ENCODE assay signal across 13 cellular contexts in genomic region chr2:96838345-96839287, GRCh38. TPM values are rescaled to one million over a fixed set of nuclear protein-coding genes. Genes with fewer than 3 reads are reported as not detected.
DNase-seq lines count a peak whose midpoint lies in the region; ATAC-seq and TF ChIP-seq lines count a peak whose summit lies in the region.
"Had no signal": no experiment of that assay in that cellular context is flagged by ENCODE, and none has a peak within 500 bp of the region (broad histone marks: within the 10 kb centered on the region; RNA-seq: fewer than 3 reads in every experiment).

No MANE protein-coding gene starts in this region.

- H3K9ac ChIP-seq in KMS-11: no peak overlapping the region; the same call in 1 of the 2 replicates

- no peak overlapping the region for H3K4me3 ChIP-seq in KMS-11 (IDR thresholded peaks at IDR 0.05; ENCODE audit: insufficient read depth, low read depth, low read length)
- H3K4me3 ChIP-seq in effector memory CD4-positive, alpha-beta T cell (ENCODE audit: insufficient read depth, low read depth, low read length, poor library complexity, severe bottlenecking): peak overlapping the region; percentile 38
- H3K4me3 ChIP-seq: A549 had no signal

- no peaks in the 10 kb centered on the region for H3K9me3 ChIP-seq in effector memory CD4-positive, alpha-beta T cell (ENCODE audit: control insufficient read depth, low read length)
- H3K9me3 ChIP-seq: A549, Peyer's patch had no signal

- TF ChIP-seq CTCF in KMS-11 (conservative IDR thresholded peaks at IDR 0.05; ENCODE audit: low read depth, low read length): no peak

- intact Hi-C loops in activated CD4-positive, alpha-beta T cell treated with anti-CD3 and anti-CD28 coated beads, Interleukin-2, amount 10 ng/mL, durations not matched to agents 24 days and 14 days (cut with micrococcal nuclease): no loop called here

- no peaks in the 10 kb centered on the region for H3K9me3 Mint-ChIP-seq in activated CD4-positive, alpha-beta T cell treated with anti-CD3 and anti-CD28 coated beads, Interleukin-2, amount 10 ng/mL, durations not matched to agents 24 days and 14 days
- no peaks in the 10 kb centered on the region for H3K9me3 Mint-ChIP-seq in stimulated activated effector memory CD8-positive, alpha-beta T cell treated with anti-CD3 and anti-CD28 coated beads, Interleukin-12 subunit alpha, Interleukin-12 subunit beta, amount 100 ng/mL, for 72 hours
- H3K9me3 Mint-ChIP-seq: activated naive CD4-positive, alpha-beta T cell treated with anti-CD3 and anti-CD28 coated beads, Interleukin-2, amount 50 U/mL, for 72 hours; endodermal cell had no signal

- DNase-seq in activated CD4-positive, alpha-beta T cell treated with anti-CD3 and anti-CD28 coated beads, Interleukin-2, amount 10 ng/mL, durations not matched to agents 24 days and 14 days: no peak
- DNase-seq in activated CD4-positive, alpha-beta T cell treated with anti-CD3 and anti-CD28 coated beads, Interleukin-2, amount 50 U/mL, for 1 hour: no peak
- no peak for DNase-seq in effector memory CD4-positive, alpha-beta T cell
- DNase-seq in stimulated activated effector memory CD8-positive, alpha-beta T cell treated with anti-CD3 and anti-CD28 coated beads, Interleukin-12 subunit alpha, Interleukin-12 subunit beta, amount 100 ng/mL, for 72 hours (ENCODE audit: low spot score in 2 of 2): no peak
- DNase-seq in OCI-M2 (lab: John Stamatoyannopoulos, UW; ENCODE audit: unreplicated experiment) (no peak), NCI-H1092 (lab: John Stamatoyannopoulos, UW) (no peak)
- DNase-seq: NCI-H2029 had no signal

- no peaks in the 10 kb centered on the region for H3K27me3 ChIP-seq in KMS-11 (ENCODE audit: insufficient read depth, low read depth)
- no peaks in the 10 kb centered on the region for H3K27me3 ChIP-seq in effector memory CD4-positive, alpha-beta T cell (replicated peaks; ENCODE audit: control insufficient read depth, insufficient read depth, low read length, poor library complexity, severe bottlenecking)
- H3K27me3 ChIP-seq: Peyer's patch had no signal

- H3K4me3 Mint-ChIP-seq in activated CD4-positive, alpha-beta T cell treated with anti-CD3 and anti-CD28 coated beads, Interleukin-2, amount 10 ng/mL, durations not matched to agents 24 days and 14 days: peak overlapping the region; percentile 62
- peak overlapping the region; percentile 53 for H3K4me3 Mint-ChIP-seq in stimulated activated effector memory CD8-positive, alpha-beta T cell treated with anti-CD3 and anti-CD28 coated beads, Interleukin-12 subunit alpha, Interleukin-12 subunit beta, amount 100 ng/mL, for 72 hours
- H3K4me3 Mint-ChIP-seq: endodermal cell had no signal

- H3K27me3 Mint-ChIP-seq in activated CD4-positive, alpha-beta T cell treated with anti-CD3 and anti-CD28 coated beads, Interleukin-2, amount 10 ng/mL, durations not matched to agents 24 days and 14 days: no peaks in the 10 kb centered on the region

- no peaks in the 10 kb centered on the region for H3K79me2 ChIP-seq in KMS-11 (ENCODE audit: insufficient read depth, low read depth)

- H2AFZ ChIP-seq in KMS-11 (ENCODE audit: low read depth): no peak overlapping the region

- peak; percentile 1 for ATAC-seq in stimulated activated effector memory CD8-positive, alpha-beta T cell treated with anti-CD3 and anti-CD28 coated beads, Interleukin-12 subunit alpha, Interleukin-12 subunit beta, amount 100 ng/mL, for 72 hours
- no peak for ATAC-seq in HG02973 (IDR thresholded peaks at IDR 0.05; ENCODE audit: unreplicated experiment)

- H3K27ac Mint-ChIP-seq in activated CD4-positive, alpha-beta T cell treated with anti-CD3 and anti-CD28 coated beads, Interleukin-2, amount 10 ng/mL, durations not matched to agents 24 days and 14 days: peak overlapping the region; percentile 72
- H3K27ac Mint-ChIP-seq in stimulated activated effector memory CD8-positive, alpha-beta T cell treated with anti-CD3 and anti-CD28 coated beads, Interleukin-12 subunit alpha, Interleukin-12 subunit beta, amount 100 ng/mL, for 72 hours: peak overlapping the region; percentile 79
- H3K27ac Mint-ChIP-seq: activated naive CD4-positive, alpha-beta T cell treated with anti-CD3 and anti-CD28 coated beads, Interleukin-2, amount 50 U/mL, for 72 hours; endodermal cell had no signal

- peak overlapping the region; percentile 37; the same call in 1 of the 2 replicates for H3K4me2 ChIP-seq in KMS-11
- H3K4me2 ChIP-seq: A549 had no signal

- H3K36me3 Mint-ChIP-seq in activated CD4-positive, alpha-beta T cell treated with anti-CD3 and anti-CD28 coated beads, Interleukin-2, amount 10 ng/mL, durations not matched to agents 24 days and 14 days (ENCODE audit: low read depth): peaks cover 35% of the 10 kb centered on the region
- peaks cover 49% of the 10 kb centered on the region for H3K36me3 Mint-ChIP-seq in stimulated activated effector memory CD8-positive, alpha-beta T cell treated with anti-CD3 and anti-CD28 coated beads, Interleukin-12 subunit alpha, Interleukin-12 subunit beta, amount 100 ng/mL, for 72 hours

- H3K27ac ChIP-seq in KMS-11: peak overlapping the region; percentile 55
- H3K27ac ChIP-seq in effector memory CD4-positive, alpha-beta T cell (ENCODE audit: insufficient read depth, low read length, poor library complexity, severe bottlenecking): peak overlapping the region; percentile 56
- H3K27ac ChIP-seq: A549 had no signal

- H3K4me1 Mint-ChIP-seq in activated CD4-positive, alpha-beta T cell treated with anti-CD3 and anti-CD28 coated beads, Interleukin-2, amount 10 ng/mL, durations not matched to agents 24 days and 14 days: peaks cover 12% of the 10 kb centered on the region
- peaks cover 33% of the 10 kb centered on the region for H3K4me1 Mint-ChIP-seq in stimulated activated effector memory CD8-positive, alpha-beta T cell treated with anti-CD3 and anti-CD28 coated beads, Interleukin-12 subunit alpha, Interleukin-12 subunit beta, amount 100 ng/mL, for 72 hours

- H3K36me3 ChIP-seq in KMS-11 (ENCODE audit: insufficient read depth): no peaks in the 10 kb centered on the region
- H3K36me3 ChIP-seq in effector memory CD4-positive, alpha-beta T cell (ENCODE audit: control insufficient read depth, insufficient read depth, low read length): peaks cover under 1% of the 10 kb centered on the region

- H4K20me1 ChIP-seq in KMS-11 (ENCODE audit: insufficient read depth): no peaks in the 10 kb centered on the region

- peaks cover 55% of the 10 kb centered on the region for H3K4me1 ChIP-seq in KMS-11 (ENCODE audit: low read depth, poor library complexity, severe bottlenecking)
- H3K4me1 ChIP-seq in effector memory CD4-positive, alpha-beta T cell (ENCODE audit: control insufficient read depth, insufficient read depth, low read length, poor library complexity, severe bottlenecking): peaks cover 18% of the 10 kb centered on the region

RNA-seq across cellular contexts. Expression of gene ANKRD23, which starts 5.2 kb away (rescaled TPM):
- 6.7 and 8.4 TPM in 2 replicates for total RNA-seq in activated CD4-positive, alpha-beta T cell treated with anti-CD3 and anti-CD28 coated beads, Interleukin-2, amount 10 ng/mL, durations not matched to agents 24 days and 14 days

RNA-seq across cellular contexts. Expression of gene ANKRD39, which starts 19.2 kb away (rescaled TPM):
- 37.0 and 44.0 TPM in 2 replicates for total RNA-seq in activated CD4-positive, alpha-beta T cell treated with anti-CD3 and anti-CD28 coated beads, Interleukin-2, amount 10 ng/mL, durations not matched to agents 24 days and 14 days

RNA-seq across cellular contexts. Expression of gene CNNM3, which starts 22.5 kb away (rescaled TPM):
- 29.4 and 30.5 TPM in 2 replicates for total RNA-seq in activated CD4-positive, alpha-beta T cell treated with anti-CD3 and anti-CD28 coated beads, Interleukin-2, amount 10 ng/mL, durations not matched to agents 24 days and 14 days

RNA-seq across cellular contexts. Expression of gene SEMA4C, which starts 31.3 kb away (rescaled TPM):
- 23.8 and 26.1 TPM in 2 replicates for total RNA-seq in activated CD4-positive, alpha-beta T cell treated with anti-CD3 and anti-CD28 coated beads, Interleukin-2, amount 10 ng/mL, durations not matched to agents 24 days and 14 days
